In the genomic region with DNA sequence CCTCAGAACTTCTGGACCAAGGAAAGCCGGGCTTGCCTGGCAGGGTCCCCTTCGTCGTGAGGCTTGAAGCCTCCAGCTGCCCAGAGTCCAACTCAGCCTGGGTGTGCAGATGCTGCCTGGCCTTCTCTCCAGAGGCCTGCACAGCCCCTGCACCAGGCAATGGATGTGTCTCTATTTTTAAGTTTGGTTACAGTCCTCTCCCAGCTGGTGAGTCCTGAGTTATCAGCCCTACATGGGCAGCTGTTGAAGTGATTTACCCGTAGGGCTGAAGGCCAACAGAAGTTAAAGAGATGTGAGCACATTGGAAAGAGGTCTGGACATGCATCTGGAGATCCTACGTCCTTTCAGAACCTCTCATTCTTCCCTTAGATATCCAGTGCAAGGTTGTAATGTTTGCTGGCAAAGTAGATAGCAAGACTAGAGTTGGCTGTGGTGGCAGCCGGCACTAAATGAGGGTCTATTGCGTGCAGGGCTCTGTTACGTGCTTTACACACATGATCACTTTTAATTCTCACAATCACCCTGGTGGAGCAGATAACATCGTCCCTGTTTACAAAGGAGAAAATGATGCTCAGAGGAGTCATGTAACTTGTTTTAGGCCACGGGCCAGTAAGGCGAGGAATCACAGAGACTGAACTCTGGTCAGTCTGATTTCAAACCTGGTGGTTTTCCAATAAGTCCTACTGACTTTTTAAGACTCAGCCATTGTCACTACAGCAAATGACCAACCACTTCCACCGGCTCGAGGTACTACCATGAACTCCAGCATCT, we compare ENCODE assay signal across 13 cellular contexts. TPM values are rescaled to one million over a fixed set of nuclear protein-coding genes. Genes with fewer than 3 reads are reported as not detected.
A peak's percentile ranks its signal among the peaks of the same experiment; 100 is the strongest.
DNase-seq lines count a peak whose midpoint lies in the region; ATAC-seq, FAIRE-seq and TF ChIP-seq lines count a peak whose summit lies in the region.
"Had no signal": no experiment of that assay in that cellular context is flagged by ENCODE, and none has a peak within 500 bp of the region (broad histone marks: within the 10 kb centered on the region; RNA-seq: fewer than 3 reads in every experiment).

No MANE protein-coding gene starts in this region.

- no peak overlapping the region for H3K27ac Mint-ChIP-seq in T-helper 2 cell treated with Interferon-gamma antibody and Interleukin-4, amounts not matched to agents 5 μg/mL and 100 μg/mL, for 36 hours
- H3K27ac Mint-ChIP-seq: T-helper 1 cell treated with Interleukin-12 subunit alpha and Interleukin-12 subunit beta and Interleukin-4 antibody, amounts not matched to agents 30 μg/mL and 1 μg/mL, for 36 hours had no signal

- H3K9me3 Mint-ChIP-seq in T-helper 2 cell treated with Interferon-gamma antibody and Interleukin-4, amounts not matched to agents 5 μg/mL and 100 μg/mL, for 36 hours = no peaks in the 10 kb centered on the region
- H3K9me3 Mint-ChIP-seq: T-helper 1 cell treated with Interleukin-12 subunit alpha and Interleukin-12 subunit beta and Interleukin-4 antibody, amounts not matched to agents 30 μg/mL and 1 μg/mL, for 36 hours had no signal

- H3K9me3 ChIP-seq in body of pancreas (no peaks in the 10 kb centered on the region), hepatocyte (ENCODE audit: low read depth) (no peaks in the 10 kb centered on the region), small intestine (ENCODE audit: control insufficient read depth, low read depth) (no peaks in the 10 kb centered on the region)

- H2AFZ ChIP-seq in hepatocyte = no peak overlapping the region

- H3K4me1 Mint-ChIP-seq in T-helper 2 cell treated with Interferon-gamma antibody and Interleukin-4, amounts not matched to agents 5 μg/mL and 100 μg/mL, for 36 hours (ENCODE audit: low read depth) = peaks cover 40% of the 10 kb centered on the region

- H3K27me3 ChIP-seq in body of pancreas (no peaks in the 10 kb centered on the region), hepatocyte (no peaks in the 10 kb centered on the region), small intestine (ENCODE audit: control insufficient read depth in 2 of 2, insufficient read depth in 2 of 2, low read length in 2 of 2) (no peaks in the 10 kb centered on the region), foreskin keratinocyte (no peaks in the 10 kb centered on the region)

- H3K4me3 ChIP-seq in body of pancreas (no peak overlapping the region), hepatocyte (no peak overlapping the region), small intestine (ENCODE audit: low read depth in 1 of 2, low read length in 2 of 2) (no peak overlapping the region)

- no peaks in the 10 kb centered on the region for H3K9me2 ChIP-seq in hepatocyte (replicated peaks; ENCODE audit: insufficient read depth)

- H3K36me3 Mint-ChIP-seq in T-helper 2 cell treated with Interferon-gamma antibody and Interleukin-4, amounts not matched to agents 5 μg/mL and 100 μg/mL, for 36 hours (ENCODE audit: low read depth) = peaks cover 56% of the 10 kb centered on the region

- peaks cover 0 to 5% of the 10 kb centered on the region in 2 donors for H3K36me3 ChIP-seq in body of pancreas (replicated peaks in 1 of 2; ENCODE audit: insufficient read depth in 1 of 2, low read depth in 2 of 2)
- no peaks in the 10 kb centered on the region for H3K36me3 ChIP-seq in hepatocyte (replicated peaks; ENCODE audit: insufficient read depth, low read depth)
- H3K36me3 ChIP-seq in small intestine (ENCODE audit: control insufficient read depth in 2 of 2, insufficient read depth in 2 of 2, low read length in 2 of 2) = peaks cover 3 to 13% of the 10 kb centered on the region in 2 donors

- H3K79me2 ChIP-seq in hepatocyte = peaks cover 49% of the 10 kb centered on the region

- H3K4me1 ChIP-seq in body of pancreas (peaks cover 78% of the 10 kb centered on the region), hepatocyte (ENCODE audit: insufficient read depth) (peaks cover 66% of the 10 kb centered on the region), small intestine (ENCODE audit: control insufficient read depth in 2 of 2, insufficient read depth in 1 of 2, low read depth in 1 of 2, low read length in 1 of 2) (peaks cover 15 to 22% of the 10 kb centered on the region in 2 donors), foreskin keratinocyte (peaks cover 9% of the 10 kb centered on the region)

- TF ChIP-seq CTCF in body of pancreas (IDR thresholded peaks at IDR 0.05) (no peak), hepatocyte (IDR thresholded peaks at IDR 0.05; ENCODE audit: poor library complexity) (no peak), foreskin keratinocyte (conservative IDR thresholded peaks at IDR 0.05) (no peak)

- no peaks in the 10 kb centered on the region for H3K27me3 Mint-ChIP-seq in T-helper 2 cell treated with Interferon-gamma antibody and Interleukin-4, amounts not matched to agents 5 μg/mL and 100 μg/mL, for 36 hours (ENCODE audit: low read depth)

- TF ChIP-seq POLR2A in GM12891 (IDR thresholded peaks at IDR 0.05; ENCODE audit: low read depth, low read length) = no peak
- no peak for TF ChIP-seq POLR2A in body of pancreas (IDR thresholded peaks at IDR 0.05)

- FAIRE-seq in GM12891 (lab: Jason Lieb, UNC) = peak; percentile 35
- FAIRE-seq in small intestine (lab: Jason Lieb, UNC) = no peak
- FAIRE-seq: D721Med had no signal

- no peaks in the 10 kb centered on the region for H4K20me1 ChIP-seq in hepatocyte (ENCODE audit: insufficient read depth, poor library complexity, severe bottlenecking)

- intact Hi-C loops in body of pancreas (cut with DNase I) = no loop called here

- 22 to 53% methylated on average over 10 to 13 of the region's 13 CpGs for WGBS in body of pancreas, 2 donors
- WGBS in hepatocyte (ENCODE audit: low lambda C conversion rate, missing lambda C conversion rate) = 81% methylated on average over 13 of the region's 13 CpGs
- 63 to 77% (median 76%) methylated on average over 13 of the region's 13 CpGs for WGBS in small intestine, 3 donors

- peak overlapping the region; percentile 88 to 94 (median 92) for H3K27ac ChIP-seq in body of pancreas
- H3K27ac ChIP-seq in hepatocyte = peak overlapping the region; percentile 95
- H3K27ac ChIP-seq in small intestine (ENCODE audit: low read depth in 1 of 2, low read length in 1 of 2) = peak overlapping the region; percentile 6 to 59
- no peak overlapping the region for H3K27ac ChIP-seq in foreskin keratinocyte

- peak overlapping the region; percentile 25 for H3K4me2 ChIP-seq in hepatocyte

- ATAC-seq in body of pancreas (peak; percentile 3), foreskin keratinocyte (no peak)

- H3K4me3 Mint-ChIP-seq in T-helper 2 cell treated with Interferon-gamma antibody and Interleukin-4, amounts not matched to agents 5 μg/mL and 100 μg/mL, for 36 hours = no peak overlapping the region
- H3K4me3 Mint-ChIP-seq: T-helper 1 cell treated with Interleukin-12 subunit alpha and Interleukin-12 subunit beta and Interleukin-4 antibody, amounts not matched to agents 30 μg/mL and 1 μg/mL, for 36 hours had no signal

- no peak for DNase-seq in GM12891 (ENCODE audit: insufficient read length, low spot score)
- DNase-seq in body of pancreas = peak in 1 of 4 donors; percentile 24
- DNase-seq in hepatocyte (ENCODE audit: low spot score) = no peak
- no peak for DNase-seq in small intestine
- DNase-seq in T-helper 2 cell = no peak
- DNase-seq in T-helper 2 cell treated with Interferon-gamma antibody and Interleukin-4, amounts not matched to agents 5 μg/mL and 100 μg/mL, for 36 hours (ENCODE audit: low spot score) = no peak
- DNase-seq in foreskin keratinocyte = no peak
- no peak for DNase-seq in stimulated activated CD4-positive, alpha-beta T cell treated with anti-CD3 and anti-CD28 coated beads, Interleukin-4, amount 100 ng/mL, for 1 hour
- DNase-seq: activated CD8-positive, alpha-beta memory T cell treated with anti-CD3 and anti-CD28 coated beads, Interleukin-2, amount 50 U/mL, for 4 hours; NCI-H748 treated with DMSO at 0.1 percent for 48 hours; retina had no signal

TF ChIP-seq in GM12891, 5 proteins besides CTCF, POLR2A, EP300 and RAD21:
- TF ChIP-seq POLR2AphosphoS5 (IDR thresholded peaks at IDR 0.05; ENCODE audit: low read depth, low read length) = no peak
- TF ChIP-seq POU2F2 (IDR thresholded peaks at IDR 0.05; ENCODE audit: low read depth, low read length) = no peak
- TF ChIP-seq TAF1 (IDR thresholded peaks at IDR 0.05; ENCODE audit: low read depth, low read length) = no peak
- TF ChIP-seq SPI1 (IDR thresholded peaks at IDR 0.05; ENCODE audit: low read depth, low read length) = no peak
- TF ChIP-seq PAX5 (IDR thresholded peaks at IDR 0.05; ENCODE audit: insufficient read depth, low read length, severe bottlenecking) = no peak

RNA-seq across cellular contexts. Expression of gene FYCO1, which starts 9.9 kb away (rescaled TPM):
- polyA plus RNA-seq in GM12891 (2012; ENCODE audit: low read depth, missing spikeins) = 4.2 TPM
- 10 to 100 TPM; 20.0 to 25.4 TPM for total RNA-seq in body of pancreas
- 23.0 and 26.8 TPM in 2 replicates for total RNA-seq in hepatocyte
- polyA plus RNA-seq in hepatocyte = 7.5 and 9.0 TPM in 2 replicates
- polyA plus RNA-seq in small intestine = 1 to 10 TPM; 6.5 to 9.6 (median 8.3) TPM
- 14.1 and 18.7 TPM in 2 replicates for total RNA-seq in foreskin keratinocyte
- polyA plus RNA-seq in foreskin keratinocyte = 4.4 and 6.4 TPM in 2 replicates

RNA-seq across cellular contexts. Expression of gene XCR1, which starts 41.6 kb away (rescaled TPM):
- 0.10 TPM for polyA plus RNA-seq in GM12891 (2012; ENCODE audit: low read depth, missing spikeins)
- total RNA-seq in body of pancreas (not detected), hepatocyte (0.27 and 0.40 TPM in 2 replicates), foreskin keratinocyte (not detected in 2 replicates)
- polyA plus RNA-seq in hepatocyte (0.30 and 0.86 TPM in 2 replicates), small intestine (under 1 TPM in 2 of 3 donors, not detected in 1; under 0.01 to 0.13 TPM), foreskin keratinocyte (not detected in 2 replicates)

RNA-seq across cellular contexts. Expression of gene CXCR6, which starts 42.5 kb away (rescaled TPM):
- 0.26 TPM for polyA plus RNA-seq in GM12891 (2012; ENCODE audit: low read depth, missing spikeins)
- 1 to 10 TPM in 1 of 2 donors, not detected in 1; 2.9 TPM for total RNA-seq in body of pancreas
- total RNA-seq in hepatocyte = not detected in 2 replicates
- 0.33 TPM in 1 of 2 replicates, not detected in the other for polyA plus RNA-seq in hepatocyte
- polyA plus RNA-seq in small intestine = 1 to 10 TPM in 2 of 3 donors, under 1 TPM in 1; 0.45 to 2.7 (median 2.2) TPM
- not detected in 2 replicates for total RNA-seq in foreskin keratinocyte
- not detected in 2 replicates for polyA plus RNA-seq in foreskin keratinocyte
